ENCODE assay signal across 20 cellular contexts in genomic region chr5:80210014-80210413, GRCh38. TPM values are rescaled to one million over a fixed set of nuclear protein-coding genes. Genes with fewer than 3 reads are reported as not detected.
DNase-seq lines count a peak whose midpoint lies in the region; ATAC-seq and TF ChIP-seq lines count a peak whose summit lies in the region.
"Had no signal": no experiment of that assay in that cellular context is flagged by ENCODE, and none has a peak within 500 bp of the region (broad histone marks: within the 10 kb centered on the region; RNA-seq: fewer than 3 reads in every experiment).

No MANE protein-coding gene starts in this region.

- H3K27ac Mint-ChIP-seq in activated CD8-positive, alpha-beta memory T cell treated with anti-CD3 and anti-CD28 coated beads, Interleukin-2, amount 10 ng/mL, durations not matched to agents 7 days and 5 days, result peak overlapping the region; percentile 10
- peak overlapping the region; percentile 47 for H3K27ac Mint-ChIP-seq in activated CD8-positive, alpha-beta T cell treated with anti-CD3 and anti-CD28 coated beads, Interleukin-2, amount 10 ng/mL, durations not matched to agents 7 days and 5 days
- peak overlapping the region; percentile 74 for H3K27ac Mint-ChIP-seq in mesothelial cell of epicardium

- no peaks in the 10 kb centered on the region for H3K27me3 Mint-ChIP-seq in activated CD8-positive, alpha-beta memory T cell treated with anti-CD3 and anti-CD28 coated beads, Interleukin-2, amount 10 ng/mL, durations not matched to agents 7 days and 5 days
- no peaks in the 10 kb centered on the region for H3K27me3 Mint-ChIP-seq in activated CD8-positive, alpha-beta T cell treated with anti-CD3 and anti-CD28 coated beads, Interleukin-2, amount 10 ng/mL, durations not matched to agents 7 days and 5 days (ENCODE audit: low read depth)
- no peaks in the 10 kb centered on the region for H3K27me3 Mint-ChIP-seq in mesothelial cell of epicardium (ENCODE audit: low read depth)
- H3K27me3 Mint-ChIP-seq: IgD-negative memory B cell had no signal

- no peak overlapping the region for H3K4me3 Mint-ChIP-seq in activated CD8-positive, alpha-beta memory T cell treated with anti-CD3 and anti-CD28 coated beads, Interleukin-2, amount 10 ng/mL, durations not matched to agents 7 days and 5 days
- no peak overlapping the region for H3K4me3 Mint-ChIP-seq in activated CD8-positive, alpha-beta T cell treated with anti-CD3 and anti-CD28 coated beads, Interleukin-2, amount 10 ng/mL, durations not matched to agents 7 days and 5 days
- no peak overlapping the region for H3K4me3 Mint-ChIP-seq in mesothelial cell of epicardium

- peaks cover 1% of the 10 kb centered on the region for H3K9me3 Mint-ChIP-seq in activated CD8-positive, alpha-beta memory T cell treated with anti-CD3 and anti-CD28 coated beads, Interleukin-2, amount 10 ng/mL, durations not matched to agents 7 days and 5 days (ENCODE audit: low read depth)
- peaks cover under 1% of the 10 kb centered on the region for H3K9me3 Mint-ChIP-seq in activated CD8-positive, alpha-beta T cell treated with anti-CD3 and anti-CD28 coated beads, Interleukin-2, amount 10 ng/mL, durations not matched to agents 7 days and 5 days (ENCODE audit: insufficient read depth)
- peaks cover under 1% of the 10 kb centered on the region for H3K9me3 Mint-ChIP-seq in mesothelial cell of epicardium

- H3K36me3 Mint-ChIP-seq in activated CD8-positive, alpha-beta memory T cell treated with anti-CD3 and anti-CD28 coated beads, Interleukin-2, amount 10 ng/mL, durations not matched to agents 7 days and 5 days, result peaks cover 34% of the 10 kb centered on the region
- H3K36me3 Mint-ChIP-seq in activated CD8-positive, alpha-beta T cell treated with anti-CD3 and anti-CD28 coated beads, Interleukin-2, amount 10 ng/mL, durations not matched to agents 7 days and 5 days (ENCODE audit: low read depth), result peaks cover 54% of the 10 kb centered on the region
- peaks cover 4% of the 10 kb centered on the region for H3K36me3 Mint-ChIP-seq in mesothelial cell of epicardium

- TF ChIP-seq CTCF in mesothelial cell of epicardium (IDR thresholded peaks at IDR 0.05; ENCODE audit: unreplicated experiment), result no peak

- POLR2A ChIA-PET in activated CD8-positive, alpha-beta T cell treated with anti-CD3 and anti-CD28 coated beads, Interleukin-2, amount 10 ng/mL, durations not matched to agents 7 days and 5 days (lab: Charles Lee), result interaction anchor here (0.7 to 1.2 kb wide), 6 partner anchors 10 to 47 kb away, joined by 3 to 5 read pairs (median 3); no protein-coding TSS in a partner anchor

- peaks cover 70% of the 10 kb centered on the region for H3K4me1 Mint-ChIP-seq in activated CD8-positive, alpha-beta memory T cell treated with anti-CD3 and anti-CD28 coated beads, Interleukin-2, amount 10 ng/mL, durations not matched to agents 7 days and 5 days
- H3K4me1 Mint-ChIP-seq in activated CD8-positive, alpha-beta T cell treated with anti-CD3 and anti-CD28 coated beads, Interleukin-2, amount 10 ng/mL, durations not matched to agents 7 days and 5 days (ENCODE audit: low read depth), result peaks cover 74% of the 10 kb centered on the region
- H3K4me1 Mint-ChIP-seq in mesothelial cell of epicardium, result peaks cover 35% of the 10 kb centered on the region

- ATAC-seq in activated CD8-positive, alpha-beta memory T cell treated with anti-CD3 and anti-CD28 coated beads, Interleukin-2, amount 10 ng/mL, durations not matched to agents 7 days and 5 days, result no peak
- peak; percentile 2 for ATAC-seq in activated CD8-positive, alpha-beta T cell treated with anti-CD3 and anti-CD28 coated beads, Interleukin-2, amount 10 ng/mL, durations not matched to agents 7 days and 5 days
- ATAC-seq in HG02642 (IDR thresholded peaks at IDR 0.05; ENCODE audit: poor library complexity, unreplicated experiment), result no peak
- ATAC-seq: esophagus mucosa, gastrocnemius medialis had no signal

- no peak for DNase-seq in activated CD8-positive, alpha-beta memory T cell treated with anti-CD3 and anti-CD28 coated beads, Interleukin-2, amount 10 ng/mL, durations not matched to agents 7 days and 5 days
- no peak for DNase-seq in activated CD8-positive, alpha-beta memory T cell treated with anti-CD3 and anti-CD28 coated beads, Interleukin-2, amount 50 U/mL, for 48 hours
- DNase-seq in COLO829 (ENCODE audit: low spot score) (peak; percentile 48), mesothelial cell of epicardium (ENCODE audit: low spot score in 2 of 2, unreplicated experiment in 2 of 2) (no peak), activated gamma-delta T cell (lab: John Stamatoyannopoulos, UW) (no peak), NCI-H82 (lab: John Stamatoyannopoulos, UW) (no peak)
- no peak for DNase-seq in activated CD8-positive, alpha-beta T cell treated with anti-CD3 and anti-CD28 coated beads, Interleukin-2, amount 10 ng/mL, durations not matched to agents 7 days and 5 days
- DNase-seq: BE2C; DMS 273 treated with DMSO at 0.1 percent for 48 hours; effector CD8-positive, alpha-beta T cell; gastrocnemius medialis; GDM1; NCI-H146; NCI-H526 treated with DMSO at 0.1 percent for 48 hours; SHP77; sigmoid colon; T-helper 1 cell had no signal

- CTCF ChIA-PET in activated CD8-positive, alpha-beta memory T cell treated with anti-CD3 and anti-CD28 coated beads, Interleukin-2, amount 10 ng/mL, durations not matched to agents 7 days and 5 days (lab: Charles Lee), result interaction anchor here (1.1 kb wide), 1 partner anchor 10 kb away, joined by 3 read pairs; no protein-coding TSS in a partner anchor
- CTCF ChIA-PET in activated CD8-positive, alpha-beta T cell treated with anti-CD3 and anti-CD28 coated beads, Interleukin-2, amount 10 ng/mL, durations not matched to agents 7 days and 5 days (lab: Charles Lee), result interaction anchor here (0.8 to 1.7 kb wide), 6 partner anchors 10 to 118 kb away, joined by 3 to 11 read pairs (median 3); no protein-coding TSS in a partner anchor

RNA-seq across cellular contexts. Expression of gene SERINC5, which starts 45.8 kb away (rescaled TPM):
- 10 to 100 TPM; 26.8 to 38.0 TPM for total RNA-seq in activated CD8-positive, alpha-beta memory T cell treated with anti-CD3 and anti-CD28 coated beads, Interleukin-2, amount 10 ng/mL, durations not matched to agents 7 days and 5 days
- total RNA-seq in activated CD8-positive, alpha-beta T cell treated with anti-CD3 and anti-CD28 coated beads, Interleukin-2, amount 10 ng/mL, durations not matched to agents 7 days and 5 days, result 10 to 100 TPM; 52.5 to 54.5 TPM
- total RNA-seq in mesothelial cell of epicardium, result 87.6 to 91.0 TPM (median 89.5 TPM) in 3 replicates

Comparison
In these comparisons a context has a peak if more than half of its experiments do, and no peak if none do; other contexts are left out.
1. H3K27ac Mint-ChIP-seq: peak in every context shown above with its lines; median percentile 74 in mesothelial cell of epicardium; 47 in activated CD8-positive, alpha-beta T cell treated with anti-CD3 and anti-CD28 coated beads, Interleukin-2, amount 10 ng/mL, durations not matched to agents 7 days and 5 days; 10 in activated CD8-positive, alpha-beta memory T cell treated with anti-CD3 and anti-CD28 coated beads, Interleukin-2, amount 10 ng/mL, durations not matched to agents 7 days and 5 days.